ENCODE assay signal across 8 cellular contexts in the genomic region with DNA sequence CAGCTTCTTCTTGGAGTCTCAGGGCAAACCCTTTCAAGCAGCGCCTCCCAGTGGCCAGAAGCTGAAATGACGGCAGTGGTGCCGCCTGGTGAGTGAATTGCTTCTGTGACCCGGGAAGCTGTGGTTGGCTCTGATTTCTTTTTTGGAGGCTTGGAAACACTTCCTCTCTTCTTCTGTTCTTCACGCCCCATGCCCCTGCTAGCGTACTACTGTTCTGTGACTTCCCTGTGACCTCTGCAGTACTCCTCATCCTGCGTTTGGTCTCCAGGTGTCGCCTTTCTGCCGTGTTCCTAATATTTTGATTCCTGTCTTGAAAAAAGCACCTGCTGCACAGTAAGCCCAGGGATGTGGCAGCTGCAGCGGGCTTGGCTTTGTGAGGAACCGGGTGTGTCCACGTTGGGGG.
DNase-seq lines count a peak whose midpoint lies in the region; ATAC-seq and TF ChIP-seq lines count a peak whose summit lies in the region.
"Not testable (repeated sequence)": the region's sequence is repeated elsewhere in the genome, so short reads cannot be mapped to it uniquely, and the experiment has no call there.

No MANE protein-coding gene starts in this region.

- CTCF ChIA-PET in HEK293 (lab: Yijun Ruan, JAX): interaction anchor here (0.5 to 2.2 kb wide), 8 partner anchors 9 to 798 kb away, joined by 3 to 6 read pairs (median 4); no protein-coding TSS in a partner anchor

- H3K4me3 ChIP-seq in HEK293 (ENCODE audit: low read depth, low read length); fibroblast of pulmonary artery (replicated peaks; ENCODE audit: low read depth, low read length): not testable (repeated sequence)

- H3K27ac ChIP-seq in HEK293 (ENCODE audit: extremely low read depth, low read depth, low read length): not testable (repeated sequence)

- POLR2A ChIA-PET in HEK293 (lab: Yijun Ruan, JAX): not testable (repeated sequence)

- not testable (repeated sequence) for H3K4me1 Mint-ChIP-seq in T-helper 17 cell
- peaks cover 12% of the 10 kb centered on the region for H3K4me1 Mint-ChIP-seq in mesothelial cell of epicardium

- not testable (repeated sequence) for H3K9me3 Mint-ChIP-seq in mesothelial cell of epicardium

- H3K36me3 Mint-ChIP-seq in T-helper 17 cell (ENCODE audit: low read depth); mesothelial cell of epicardium: not testable (repeated sequence)

- H3K36me3 ChIP-seq in HEK293 (ENCODE audit: control insufficient read depth in 2 of 2, insufficient read depth in 1 of 2, low read length in 2 of 2): not testable (repeated sequence)

- not testable (repeated sequence) for H3K9me3 ChIP-seq in HEK293 (ENCODE audit: control insufficient read depth, insufficient read depth, low read depth, low read length); T-helper 17 cell (ENCODE audit: control insufficient read depth, low read length, poor library complexity, severe bottlenecking)

- not testable (repeated sequence) for ATAC-seq in T-helper 17 cell

- DNase-seq in C1 segment of cervical spinal cord (lab: John Stamatoyannopoulos, UW) (peak in 8 of 14 donors; percentile 2 to 21 (median 10)), NCI-H2196 (lab: John Stamatoyannopoulos, UW; ENCODE audit: unreplicated experiment) (peak; percentile 54), T-helper 17 cell (peak; percentile 17 to 49 (median 49)), fibroblast of pulmonary artery (ENCODE audit: low read depth) (peak; percentile 43), mesothelial cell of epicardium (ENCODE audit: low spot score in 2 of 2, unreplicated experiment in 2 of 2) (peak in 1 of 2 experiments; percentile 70)
- peak; percentile 43 for DNase-seq in activated naive CD4-positive, alpha-beta T cell treated with anti-CD3 and anti-CD28 coated beads, Interleukin-2, amount 50 U/mL, for 16 hours
- DNase-seq in stimulated activated CD4-positive, alpha-beta T cell treated with anti-CD3 and anti-CD28 coated beads, TNF-alpha, amount 100 ng/mL, for 4 hours (ENCODE audit: low read depth in 3 of 3): peak in 2 of 3 experiments; percentile 0 to 4

- not testable (repeated sequence) for H3K4me3 Mint-ChIP-seq in T-helper 17 cell, mesothelial cell of epicardium

- H3K27ac Mint-ChIP-seq in T-helper 17 cell: peak overlapping the region; percentile 27
- not testable (repeated sequence) for H3K27ac Mint-ChIP-seq in mesothelial cell of epicardium

- H3K4me1 ChIP-seq in HEK293 (ENCODE audit: control insufficient read depth, insufficient read depth, low read length): not testable (repeated sequence)

- H3K27me3 Mint-ChIP-seq in T-helper 17 cell: peaks cover 15% of the 10 kb centered on the region
- not testable (repeated sequence) for H3K27me3 Mint-ChIP-seq in mesothelial cell of epicardium (ENCODE audit: low read depth)

- TF ChIP-seq CTCF in HEK293 (tag by site-specific recombination; IDR thresholded peaks at IDR 0.05) (peak; percentile 28; the same call in 1 of the 2 replicates), fibroblast of pulmonary artery (IDR thresholded peaks at IDR 0.05; ENCODE audit: low read length, missing control alignments) (peak; percentile 46), mesothelial cell of epicardium (IDR thresholded peaks at IDR 0.05; ENCODE audit: unreplicated experiment) (peak; percentile 63)

TF ChIP-seq in HEK293, 187 proteins besides CTCF, POLR2A, EP300 and RAD21:
- TF ChIP-seq ZNF654 (tag by site-specific recombination; IDR thresholded peaks at IDR 0.05; ENCODE audit: low read depth) (peak; percentile 39; the same call in 1 of the 2 replicates), SCRT2 (tag by site-specific recombination; IDR thresholded peaks at IDR 0.05) (0 out of 2 replicates have a peak, but pooled peaks have one; percentile 34)
